23 cellular contexts compared by ENCODE assay signal in the genomic region with DNA sequence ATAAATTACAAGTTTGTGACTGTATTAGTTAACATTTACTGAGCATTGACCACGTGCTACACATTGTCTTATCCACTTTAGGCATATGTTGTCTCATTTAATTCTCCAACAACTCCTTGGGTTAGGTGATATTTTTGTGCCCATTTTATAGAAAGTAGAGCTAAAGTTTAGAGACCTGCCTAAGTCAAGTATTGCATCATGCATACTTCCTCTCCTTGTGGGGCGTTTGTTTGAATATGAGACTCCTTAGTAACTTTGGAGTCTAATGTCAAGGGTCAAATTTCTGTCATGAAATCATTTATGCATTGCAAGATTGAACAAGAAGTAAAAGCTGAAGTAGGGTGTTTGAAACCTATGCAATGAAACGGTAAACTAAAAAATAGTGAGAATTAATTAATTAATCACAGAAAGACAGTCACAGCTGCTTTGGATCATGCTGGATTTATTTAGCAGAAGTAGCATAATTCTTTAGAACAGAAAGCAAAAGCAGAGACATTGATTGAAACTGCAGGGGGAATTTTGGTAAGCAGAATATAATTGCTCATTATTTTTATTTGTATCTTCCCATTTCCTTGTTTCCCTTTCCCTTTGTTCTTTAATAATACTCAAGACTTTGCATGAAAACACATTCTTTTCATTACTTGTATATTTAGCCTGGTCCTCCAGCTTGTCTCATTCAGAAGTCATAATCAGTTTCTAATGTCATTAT.
"Had no signal": no experiment of that assay in that cellular context is flagged by ENCODE, and none has a peak within 500 bp of the region (broad histone marks: within the 10 kb centered on the region; RNA-seq: fewer than 3 reads in every experiment).

No MANE protein-coding gene starts in this region.

- H3K27ac Mint-ChIP-seq: activated naive CD8-positive, alpha-beta T cell treated with anti-CD3 and anti-CD28 coated beads for 36 hours; memory B cell; natural killer cell treated with Interleukin-12 subunit alpha and Interleukin-12 subunit beta and Interleukin-15 and Interleukin-18, amount 100 ng/mL, for 72 hours; stimulated activated effector memory CD8-positive, alpha-beta T cell treated with anti-CD3 and anti-CD28 coated beads, Interleukin-12 subunit alpha, Interleukin-12 subunit beta, amount 100 ng/mL, for 72 hours; stimulated activated naive CD8-positive, alpha-beta T cell treated with anti-CD3 and anti-CD28 coated beads, Interleukin-15, amount 100 ng/mL, for 72 hours had no signal

- H3K9me3 Mint-ChIP-seq: activated T-cell treated with anti-CD3 and anti-CD28 coated beads, Interleukin-2, amount 50 U/mL, for 4 hours; central memory CD8-positive, alpha-beta T cell; stimulated activated effector memory CD8-positive, alpha-beta T cell treated with anti-CD3 and anti-CD28 coated beads, Interleukin-12 subunit alpha, Interleukin-12 subunit beta, amount 100 ng/mL, for 72 hours; stimulated activated naive CD8-positive, alpha-beta T cell treated with anti-CD3 and anti-CD28 coated beads, Interleukin-15, amount 100 ng/mL, for 72 hours had no signal

- DNase-seq: activated CD4-positive, alpha-beta T cell treated with anti-CD3 and anti-CD28 coated beads for 4 hours; activated CD4-positive, alpha-beta T cell treated with anti-CD3 and anti-CD28 coated beads, Interleukin-2, amount 50 U/mL, for 48 hours; activated CD4-positive, CD25-positive, alpha-beta regulatory T cell; activated CD8-positive, alpha-beta memory T cell treated with anti-CD3 and anti-CD28 coated beads, Interleukin-2, amount 50 U/mL, for 48 hours; activated naive CD4-positive, alpha-beta T cell treated with Interleukin-2 at 50 U/mL for 16 hours; activated naive CD8-positive, alpha-beta T cell treated with anti-CD3 and anti-CD28 coated beads for 36 hours; activated T-cell treated with anti-CD3 and anti-CD28 coated beads, Interleukin-2, amount 50 U/mL, for 4 hours; foreskin keratinocyte; left colon; ovary; right cardiac atrium; stimulated activated CD4-positive, alpha-beta T cell treated with anti-CD3 and anti-CD28 coated beads, Interleukin-1b, Interleukin-23, amount 100 ng/mL, for 48 hours; stimulated activated naive CD8-positive, alpha-beta T cell treated with anti-CD3 and anti-CD28 coated beads, Interleukin-15, amount 100 ng/mL, for 72 hours had no signal

- H3K27me3 Mint-ChIP-seq: central memory CD8-positive, alpha-beta T cell; memory B cell; natural killer cell treated with Interleukin-12 subunit alpha and Interleukin-12 subunit beta and Interleukin-15 and Interleukin-18, amount 100 ng/mL, for 72 hours; stimulated activated naive CD8-positive, alpha-beta T cell treated with anti-CD3 and anti-CD28 coated beads, Interleukin-15, amount 100 ng/mL, for 72 hours had no signal

- H3K4me3 ChIP-seq: coronary artery, ovary, skin epidermis, tibial nerve had no signal

- H3K36me3 Mint-ChIP-seq: activated naive CD8-positive, alpha-beta T cell treated with anti-CD3 and anti-CD28 coated beads for 36 hours; natural killer cell treated with Interleukin-12 subunit alpha and Interleukin-12 subunit beta and Interleukin-15 and Interleukin-18, amount 100 ng/mL, for 72 hours; stimulated activated effector memory CD8-positive, alpha-beta T cell treated with anti-CD3 and anti-CD28 coated beads, Interleukin-12 subunit alpha, Interleukin-12 subunit beta, amount 100 ng/mL, for 72 hours had no signal

- ATAC-seq: activated T-cell treated with anti-CD3 and anti-CD28 coated beads, Interleukin-2, amount 50 U/mL, for 4 hours; foreskin keratinocyte; left colon; natural killer cell treated with Interleukin-12 subunit alpha and Interleukin-12 subunit beta and Interleukin-15 and Interleukin-18, amount 100 ng/mL, for 72 hours; right cardiac atrium; stimulated activated effector memory CD8-positive, alpha-beta T cell treated with anti-CD3 and anti-CD28 coated beads, Interleukin-12 subunit alpha, Interleukin-12 subunit beta, amount 100 ng/mL, for 72 hours; stimulated activated naive CD8-positive, alpha-beta T cell treated with anti-CD3 and anti-CD28 coated beads, Interleukin-15, amount 100 ng/mL, for 72 hours had no signal

- FAIRE-seq: astrocyte, keratinocyte had no signal

- H3K36me3 ChIP-seq: neutrophil, ovary, tibial nerve had no signal

- H3K4me1 Mint-ChIP-seq: central memory CD8-positive, alpha-beta T cell; stimulated activated effector memory CD8-positive, alpha-beta T cell treated with anti-CD3 and anti-CD28 coated beads, Interleukin-12 subunit alpha, Interleukin-12 subunit beta, amount 100 ng/mL, for 72 hours; stimulated activated naive CD8-positive, alpha-beta T cell treated with anti-CD3 and anti-CD28 coated beads, Interleukin-15, amount 100 ng/mL, for 72 hours had no signal

- H3K4me1 ChIP-seq: foreskin keratinocyte, tibial nerve had no signal

- H3K27me3 ChIP-seq: foreskin keratinocyte, neutrophil, ovary, tibial nerve had no signal

- H3K4me3 Mint-ChIP-seq: activated naive CD8-positive, alpha-beta T cell treated with anti-CD3 and anti-CD28 coated beads for 36 hours; activated T-cell treated with anti-CD3 and anti-CD28 coated beads, Interleukin-2, amount 50 U/mL, for 4 hours; central memory CD8-positive, alpha-beta T cell; memory B cell; natural killer cell treated with Interleukin-12 subunit alpha and Interleukin-12 subunit beta and Interleukin-15 and Interleukin-18, amount 100 ng/mL, for 72 hours; stimulated activated effector memory CD8-positive, alpha-beta T cell treated with anti-CD3 and anti-CD28 coated beads, Interleukin-12 subunit alpha, Interleukin-12 subunit beta, amount 100 ng/mL, for 72 hours; stimulated activated naive CD8-positive, alpha-beta T cell treated with anti-CD3 and anti-CD28 coated beads, Interleukin-15, amount 100 ng/mL, for 72 hours had no signal

- H3K9me3 ChIP-seq: neutrophil, ovary had no signal

- H3K27ac ChIP-seq: coronary artery, foreskin keratinocyte, neutrophil, ovary, skin epidermis, tibial nerve had no signal
